Comparison of ENCODE assay signal across 8 cellular contexts in genomic region chr3:49019941-49020334, GRCh38. TPM values are rescaled to one million over a fixed set of nuclear protein-coding genes. Genes with fewer than 3 reads are reported as not detected.
DNase-seq lines count a peak whose midpoint lies in the region; ATAC-seq, FAIRE-seq and TF ChIP-seq lines count a peak whose summit lies in the region.

No MANE protein-coding gene starts in this region.

- no peak for DNase-seq in A549 (ENCODE audit: low read depth in 1 of 2, low spot score in 1 of 2)
- DNase-seq in adipocyte (ENCODE audit: low read depth), result peak; percentile 52
- DNase-seq in lower lobe of right lung, result peak; percentile 31
- DNase-seq in NCI-H774 (lab: John Stamatoyannopoulos, UW), result no peak

- H3K4me3 ChIP-seq in A549, result peak overlapping the region; percentile 76
- H3K4me3 ChIP-seq in HEK293 (ENCODE audit: low read depth, low read length), result peak overlapping the region; percentile 92
- H3K4me3 ChIP-seq in adipocyte (ENCODE audit: low read length), result peak overlapping the region; percentile 94
- peak overlapping the region; percentile 93 for H3K4me3 ChIP-seq in lower lobe of right lung

- H3K27ac ChIP-seq in A549 (peak overlapping the region; percentile 86 to 100), HEK293 (ENCODE audit: extremely low read depth, low read depth, low read length) (peak overlapping the region; percentile 93; the same call in 1 of the 2 replicates), lower lobe of right lung (peak overlapping the region; percentile 100)

- TF ChIP-seq RAD21 in A549 (conservative IDR thresholded peaks at IDR 0.05 in 1 of 2, IDR thresholded peaks at IDR 0.05 in 1 of 2), result no peak

- H3K4me2 ChIP-seq in A549, result peak overlapping the region; percentile 73

- no peak for FAIRE-seq in A549 (lab: Jason Lieb, UNC)

- H3K4me1 ChIP-seq in A549 (peaks cover 28% of the 10 kb centered on the region), HEK293 (ENCODE audit: control insufficient read depth, insufficient read depth, low read length) (no peaks in the 10 kb centered on the region), adipocyte (ENCODE audit: control insufficient read depth, insufficient read depth, low read length) (peaks cover 37% of the 10 kb centered on the region), lower lobe of right lung (peaks cover 50% of the 10 kb centered on the region)

- TF ChIP-seq EP300 in A549 (IDR thresholded peaks at IDR 0.05), result no peak

- no peak for ATAC-seq in A549
- ATAC-seq in lower lobe of right lung, result no peak
- no peak for ATAC-seq in HG02981 (IDR thresholded peaks at IDR 0.05; ENCODE audit: unreplicated experiment)
- no peak for ATAC-seq in HG03159 (IDR thresholded peaks at IDR 0.05; ENCODE audit: unreplicated experiment)
- ATAC-seq in GM18502 (IDR thresholded peaks at IDR 0.05; ENCODE audit: poor library complexity, unreplicated experiment), result no peak

- CTCF ChIA-PET in A549 (lab: Yijun Ruan, JAX) (interaction anchor here (0.8 to 30.1 kb wide), 6 partner anchors 8 to 29 kb away, joined by 3 to 385 read pairs (median 14); partner anchors contain the start of genes P4HTM and WDR6), HEK293 (lab: Yijun Ruan, JAX) (interaction anchor here (0.6 to 0.7 kb wide), 3 partner anchors 9 to 32 kb away, joined by 4 to 5 read pairs (median 4); no protein-coding TSS in a partner anchor)

- POLR2A ChIA-PET in A549 (lab: Yijun Ruan, JAX), result interaction anchor here (0.6 to 4.6 kb wide), 7 partner anchors 8 to 319 kb away, joined by 3 to 57 read pairs (median 14); partner anchors contain the start of genes IMPDH2, P4HTM, QRICH1 and WDR6
- POLR2A ChIA-PET in HEK293 (lab: Yijun Ruan, JAX), result interaction anchor here (0.7 to 10.4 kb wide), 5 partner anchors 9 to 281 kb away, joined by 3 to 141 read pairs (median 28); partner anchors contain the start of genes IMPDH2, P4HTM and WDR6

- TF ChIP-seq CTCF in A549 (IDR thresholded peaks at IDR 0.05), result no peak
- no peak for TF ChIP-seq CTCF in HEK293 (tag by site-specific recombination; IDR thresholded peaks at IDR 0.05)
- TF ChIP-seq CTCF in lower lobe of right lung (IDR thresholded peaks at IDR 0.05), result no peak

- H3K9me3 ChIP-seq in A549, result no peaks in the 10 kb centered on the region
- no peaks in the 10 kb centered on the region for H3K9me3 ChIP-seq in HEK293 (ENCODE audit: control insufficient read depth, insufficient read depth, low read depth, low read length)
- no peaks in the 10 kb centered on the region for H3K9me3 ChIP-seq in adipocyte (ENCODE audit: control insufficient read depth, low read length)
- no peaks in the 10 kb centered on the region for H3K9me3 ChIP-seq in lower lobe of right lung

- H3K9ac ChIP-seq in adipocyte (ENCODE audit: low read length), result peak overlapping the region; percentile 94

- H3K27me3 ChIP-seq in adipocyte (replicated peaks; ENCODE audit: control insufficient read depth, insufficient read depth, low read length) (no peaks in the 10 kb centered on the region), lower lobe of right lung (ENCODE audit: low read depth) (no peaks in the 10 kb centered on the region)

- no peak for TF ChIP-seq POLR2A in A549 (IDR thresholded peaks at IDR 0.05; ENCODE audit: low read length)

- 27% methylated on average over 5 of the region's 12 CpGs for WGBS in A549 (ENCODE audit: missing lambda C conversion rate)

- H3K36me3 ChIP-seq in HEK293 (ENCODE audit: control insufficient read depth in 2 of 2, insufficient read depth in 1 of 2, low read length in 2 of 2) (peaks cover 0 to 43% of the 10 kb centered on the region in 2 experiments; a peak in 1 of 3 replicates), adipocyte (ENCODE audit: control insufficient read depth, insufficient read depth, low read length, severe bottlenecking) (peaks cover 27% of the 10 kb centered on the region), lower lobe of right lung (peaks cover 41% of the 10 kb centered on the region)

- intact Hi-C loops in lower lobe of right lung (cut with DNase I), result no loop called here

TF ChIP-seq in A549, 52 proteins besides CTCF, POLR2A, EP300 and RAD21:
- TF ChIP-seq MAX (IDR thresholded peaks at IDR 0.05) (peak; percentile 20; the same call in 1 of the 2 replicates), BHLHE40 (IDR thresholded peaks at IDR 0.05; ENCODE audit: low read depth, low read length) (no peak), ZFP36 (IDR thresholded peaks at IDR 0.05; ENCODE audit: borderline replicate concordance, partially characterized antibody) (no peak)

TF ChIP-seq in HEK293, 187 proteins besides CTCF, POLR2A, EP300 and RAD21:
- no peak for TF ChIP-seq ZNF664 (tag by site-specific recombination; IDR thresholded peaks at IDR 0.05)
- TF ChIP-seq ZBTB20 (tag by site-specific recombination; IDR thresholded peaks at IDR 0.05), result peak; percentile 44; the same call in 1 of the 2 replicates
- peak; percentile 53 for TF ChIP-seq SP2 (tag by site-specific recombination; IDR thresholded peaks at IDR 0.05)
- no peak for TF ChIP-seq ZNF132 (tag by site-specific recombination; IDR thresholded peaks at IDR 0.05; ENCODE audit: borderline replicate concordance)
- TF ChIP-seq PRDM1 (tag by site-specific recombination; IDR thresholded peaks at IDR 0.05), result peak; percentile 53
- TF ChIP-seq ZNF335 (tag by site-specific recombination; conservative IDR thresholded peaks at IDR 0.05), result peak; percentile 58

RNA-seq across cellular contexts. Expression of gene DALRD3, which starts 1.6 kb away (rescaled TPM):
- polyA plus RNA-seq in A549 (2011; rRNA removed) (35.8 and 47.1 TPM in 2 replicates), A549 (2017; fragmentation: RNase III; extraction: RNeasy Plus Mini Kit Qiagen cat#74134 plus additional on column Dnase treatment) (20.1 to 21.4 TPM (median 20.5 TPM) in 3 replicates)
- 41.1 and 49.9 TPM in 2 replicates for polyA plus RNA-seq in A549 (2012; cell fraction: cytosol; rRNA removed)
- 126 and 127 TPM in 2 replicates for polyA plus RNA-seq in A549 (2012; cell fraction: nucleus; rRNA removed)
- 60.7 and 76.0 TPM in 2 replicates for polyA minus RNA-seq in A549 (2011; rRNA and poly(A)+ RNA removed)
- 28.1 TPM for total RNA-seq in lower lobe of right lung

RNA-seq across cellular contexts. Expression of gene NDUFAF3, which starts 2.0 kb away (rescaled TPM):
- polyA plus RNA-seq in A549 (2011; rRNA removed) (44.3 and 46.5 TPM in 2 replicates), A549 (2017; fragmentation: RNase III; extraction: RNeasy Plus Mini Kit Qiagen cat#74134 plus additional on column Dnase treatment) (68.1 to 76.9 TPM (median 71.4 TPM) in 3 replicates)
- 117 and 142 TPM in 2 replicates for polyA plus RNA-seq in A549 (2012; cell fraction: cytosol; rRNA removed)
- 75.9 and 117 TPM in 2 replicates for polyA plus RNA-seq in A549 (2012; cell fraction: nucleus; rRNA removed)
- polyA minus RNA-seq in A549 (2011; rRNA and poly(A)+ RNA removed), result 52.6 and 55.7 TPM in 2 replicates
- total RNA-seq in lower lobe of right lung, result 85.6 TPM

RNA-seq across cellular contexts. Expression of gene IMPDH2, which starts 9.3 kb away (rescaled TPM):
- polyA plus RNA-seq in A549 (2011; rRNA removed) (212 and 222 TPM in 2 replicates), A549 (2017; fragmentation: RNase III; extraction: RNeasy Plus Mini Kit Qiagen cat#74134 plus additional on column Dnase treatment) (175 to 203 TPM (median 177 TPM) in 3 replicates)
- 207 and 237 TPM in 2 replicates for polyA plus RNA-seq in A549 (2012; cell fraction: cytosol; rRNA removed)
- polyA plus RNA-seq in A549 (2012; cell fraction: nucleus; rRNA removed), result 220 and 246 TPM in 2 replicates
- polyA minus RNA-seq in A549 (2011; rRNA and poly(A)+ RNA removed), result 336 and 390 TPM in 2 replicates
- 112 TPM for total RNA-seq in lower lobe of right lung

RNA-seq across cellular contexts. Expression of gene WDR6, which starts 12.7 kb away (rescaled TPM):
- polyA plus RNA-seq in A549 (2011; rRNA removed) (64.2 and 80.5 TPM in 2 replicates), A549 (2017; fragmentation: RNase III; extraction: RNeasy Plus Mini Kit Qiagen cat#74134 plus additional on column Dnase treatment) (97.6 to 106 TPM (median 99.6 TPM) in 3 replicates)
- 105 and 126 TPM in 2 replicates for polyA plus RNA-seq in A549 (2012; cell fraction: cytosol; rRNA removed)
- polyA plus RNA-seq in A549 (2012; cell fraction: nucleus; rRNA removed), result 629 and 659 TPM in 2 replicates
- 96.2 and 100 TPM in 2 replicates for polyA minus RNA-seq in A549 (2011; rRNA and poly(A)+ RNA removed)
- total RNA-seq in lower lobe of right lung, result 157 TPM

RNA-seq across cellular contexts. Expression of gene P4HTM, which starts 29.9 kb away (rescaled TPM):
- polyA plus RNA-seq in A549 (2011; rRNA removed), result 16.4 and 18.9 TPM in 2 replicates
- polyA plus RNA-seq in A549 (2012; cell fraction: cytosol; rRNA removed), result 23.9 and 26.5 TPM in 2 replicates
- polyA plus RNA-seq in A549 (2012; cell fraction: nucleus; rRNA removed), result 77.9 and 98.6 TPM in 2 replicates
- polyA plus RNA-seq in A549 (2017; fragmentation: RNase III; extraction: RNeasy Plus Mini Kit Qiagen cat#74134 plus additional on column Dnase treatment), result 12.1 to 14.4 TPM (median 13.8 TPM) in 3 replicates
- 26.4 and 30.0 TPM in 2 replicates for polyA minus RNA-seq in A549 (2011; rRNA and poly(A)+ RNA removed)
- 44.0 TPM for total RNA-seq in lower lobe of right lung

Comparison
In these comparisons a context has a peak if more than half of its experiments do, and no peak if none do; other contexts are left out.
1. DNase-seq: peak in adipocyte (single experiment) and lower lobe of right lung (single experiment); none in A549 (0 of 2) and NCI-H774 (single experiment).
2. Peak in every context shown above with its lines, with median percentiles within 50 percentile points of each other: H3K27ac ChIP-seq and H3K4me3 ChIP-seq.